In the genomic region with DNA sequence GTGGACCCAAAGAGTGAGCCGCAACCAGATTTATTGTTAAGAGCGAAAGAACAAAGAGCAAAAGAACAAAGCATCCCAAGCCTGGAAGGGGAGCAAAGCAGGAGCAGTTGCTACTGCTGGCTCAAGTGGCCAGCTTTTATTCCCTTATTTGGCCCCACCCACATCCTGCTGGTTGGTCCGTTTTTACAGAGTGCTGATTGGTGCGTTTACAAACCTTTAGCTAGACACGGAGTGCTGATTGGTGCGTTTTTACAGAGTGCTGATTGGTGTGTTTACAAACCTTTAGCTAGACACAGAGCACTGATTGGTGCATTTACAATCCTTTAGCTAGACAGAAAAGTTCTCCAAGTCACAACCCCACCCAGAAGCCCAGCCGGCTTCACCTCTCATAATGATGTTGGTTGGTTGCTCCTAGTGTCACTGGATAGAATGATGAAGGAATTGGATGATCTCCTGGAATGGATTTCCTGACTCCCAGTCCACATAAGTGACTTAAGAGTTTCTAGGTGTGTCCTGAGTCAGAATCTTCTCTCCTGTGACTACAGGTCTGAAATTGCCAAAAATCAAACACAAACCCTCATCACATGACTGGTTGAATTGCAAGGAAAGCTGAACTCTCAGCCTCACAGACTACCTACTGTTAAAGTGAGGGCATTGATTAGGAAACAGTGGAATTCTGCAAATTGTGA, we compare ENCODE assay signal across 31 cellular contexts. TPM values are rescaled to one million over a fixed set of nuclear protein-coding genes. Genes with fewer than 3 reads are reported as not detected.
"Had no signal": no experiment of that assay in that cellular context is flagged by ENCODE, and none has a peak within 500 bp of the region (broad histone marks: within the 10 kb centered on the region; RNA-seq: fewer than 3 reads in every experiment).

No MANE protein-coding gene starts in this region.

- H3K36me3 ChIP-seq: brain microvascular endothelial cell, esophagus muscularis mucosa, gastroesophageal sphincter, WERI-Rb-1 had no signal

- ATAC-seq: activated CD4-positive, CD25-positive, alpha-beta regulatory T cell treated with anti-CD3 and anti-CD28 coated beads, Interleukin-2, amount 50 U/mL, for 24 hours; activated CD8-positive, alpha-beta T cell treated with anti-CD3 and anti-CD28 coated beads for 36 hours; activated T-cell treated with anti-CD3 and anti-CD28 coated beads, Interleukin-2, amount 50 U/mL, for 4 hours; activated T-helper 17 cell treated with anti-CD3 and anti-CD28 coated beads, Interleukin-2, amount 50 U/mL, for 72 hours; effector memory CD8-positive, alpha-beta T cell; gastroesophageal sphincter; T-helper 17 cell had no signal

- H3K4me3 ChIP-seq: esophagus muscularis mucosa, gastroesophageal sphincter had no signal

- H3K27me3 ChIP-seq: brain microvascular endothelial cell, esophagus muscularis mucosa, gastroesophageal sphincter had no signal

- H3K9me3 ChIP-seq: esophagus muscularis mucosa, gastroesophageal sphincter had no signal

- H3K4me1 ChIP-seq: gastroesophageal sphincter had no signal

- FAIRE-seq: astrocyte, colon had no signal

- H3K27ac ChIP-seq: brain microvascular endothelial cell, esophagus muscularis mucosa, gastroesophageal sphincter, WERI-Rb-1 had no signal

- DNase-seq: activated B cell treated with CpG ODN at 0.5 μM for 24 hours; activated CD4-positive, alpha-beta T cell treated with anti-CD3 and anti-CD28 coated beads for 48 hours; activated CD4-positive, alpha-beta T cell treated with anti-CD3 and anti-CD28 coated beads, Interleukin-2, amount 50 U/mL, for 1 hour; activated CD4-positive, alpha-beta T cell treated with anti-CD3 and anti-CD28 coated beads, Interleukin-2, amount 50 U/mL, for 48 hours; activated CD8-positive, alpha-beta memory T cell treated with anti-CD3 and anti-CD28 coated beads for 24 hours; activated CD8-positive, alpha-beta T cell treated with anti-CD3 and anti-CD28 coated beads for 36 hours; activated effector memory CD4-positive, alpha-beta T cell treated with Interleukin-2 at 50 U/mL for 16 hours; activated gamma-delta T cell treated with Interleukin-2 at 50 U/mL for 16 hours; activated naive CD4-positive, alpha-beta T cell treated with anti-CD3 and anti-CD28 coated beads, Interleukin-2, amount 50 U/mL, for 16 hours; activated naive CD4-positive, alpha-beta T cell treated with Interleukin-2 at 50 U/mL for 16 hours; activated T-cell treated with anti-CD3 and anti-CD28 coated beads, Interleukin-2, amount 50 U/mL, for 4 hours; amniotic stem cell; anterior cingulate cortex; brain microvascular endothelial cell; caudate nucleus; cortex of kidney; dermis blood vessel endothelial cell; effector CD4-positive, alpha-beta T cell; effector memory CD8-positive, alpha-beta T cell; foreskin melanocyte; head of caudate nucleus; T-helper 1 cell; T-helper 17 cell; T1000; WERI-Rb-1 had no signal

RNA-seq across cellular contexts. Expression of gene CAP2, which starts 52.1 kb away (rescaled TPM):
- total RNA-seq: activated B cell treated with CpG ODN at 0.5 μM for 24 hours; activated CD8-positive, alpha-beta T cell treated with anti-CD3 and anti-CD28 coated beads for 36 hours; activated T-cell treated with anti-CD3 and anti-CD28 coated beads, Interleukin-2, amount 50 U/mL, for 4 hours; activated T-helper 17 cell treated with anti-CD3 and anti-CD28 coated beads, Interleukin-2, amount 50 U/mL, for 72 hours; T-helper 17 cell had no signal
